8 cellular contexts compared by ENCODE assay signal in genomic region chr12:49828143-49829091, GRCh38. TPM values are rescaled to one million over a fixed set of nuclear protein-coding genes. Genes with fewer than 3 reads are reported as not detected.
A peak's percentile ranks its signal among the peaks of the same experiment; 100 is the strongest.
DNase-seq lines count a peak whose midpoint lies in the region; ATAC-seq and TF ChIP-seq lines count a peak whose summit lies in the region.

Gene NCKAP5L, minus strand, starts transcription at chr12:49828413. Its CDS starts 24,369 bp downstream, at chr12:49804044.

- H3K9me3 Mint-ChIP-seq in activated naive CD8-positive, alpha-beta T cell treated with anti-CD3 and anti-CD28 coated beads, Interleukin-2, amount 10 ng/mL, durations not matched to agents 7 days and 5 days, result no peaks in the 10 kb centered on the region
- peaks cover 12% of the 10 kb centered on the region for H3K9me3 Mint-ChIP-seq in glutamatergic neuron (ENCODE audit: unreplicated experiment)

- H3K27me3 Mint-ChIP-seq in activated naive CD8-positive, alpha-beta T cell treated with anti-CD3 and anti-CD28 coated beads, Interleukin-2, amount 10 ng/mL, durations not matched to agents 7 days and 5 days, result no peaks in the 10 kb centered on the region
- peaks cover 4% of the 10 kb centered on the region for H3K27me3 Mint-ChIP-seq in glutamatergic neuron (ENCODE audit: unreplicated experiment)

- peaks cover 23% of the 10 kb centered on the region for H3K4me1 Mint-ChIP-seq in activated naive CD8-positive, alpha-beta T cell treated with anti-CD3 and anti-CD28 coated beads, Interleukin-2, amount 10 ng/mL, durations not matched to agents 7 days and 5 days
- peaks cover 39% of the 10 kb centered on the region for H3K4me1 Mint-ChIP-seq in glutamatergic neuron (ENCODE audit: low read depth, unreplicated experiment)

- H3K4me3 ChIP-seq in GM08714 (ENCODE audit: low read length) (peak within 1 kb of the TSS; percentile 60), ovary (peak within 1 kb of the TSS; percentile 61), thymus (ENCODE audit: low read length) (peak within 1 kb of the TSS; percentile 92)

- ATAC-seq in HG02610 (IDR thresholded peaks at IDR 0.05; ENCODE audit: unreplicated experiment), result peak; percentile 93
- ATAC-seq in activated naive CD8-positive, alpha-beta T cell treated with anti-CD3 and anti-CD28 coated beads, Interleukin-2, amount 10 ng/mL, durations not matched to agents 7 days and 5 days (ENCODE audit: low read depth), result peak; percentile 92

- no peaks in the 10 kb centered on the region for H3K36me3 Mint-ChIP-seq in activated naive CD8-positive, alpha-beta T cell treated with anti-CD3 and anti-CD28 coated beads, Interleukin-2, amount 10 ng/mL, durations not matched to agents 7 days and 5 days
- no peaks in the 10 kb centered on the region for H3K36me3 Mint-ChIP-seq in glutamatergic neuron (ENCODE audit: unreplicated experiment)

- peak within 1 kb of the TSS; percentile 92 for H3K27ac Mint-ChIP-seq in activated naive CD8-positive, alpha-beta T cell treated with anti-CD3 and anti-CD28 coated beads, Interleukin-2, amount 10 ng/mL, durations not matched to agents 7 days and 5 days
- H3K27ac Mint-ChIP-seq in glutamatergic neuron (ENCODE audit: unreplicated experiment), result peak within 1 kb of the TSS; percentile 94

- H3K27ac ChIP-seq in ovary (peak within 1 kb of the TSS; percentile 71 to 88), thymus (ENCODE audit: low read depth) (peak within 1 kb of the TSS; percentile 91)

- 0% methylated on average over 43 to 60 of the region's 60 CpGs for WGBS in ovary, 3 donors
- under 1% methylated on average over 60 of the region's 60 CpGs for WGBS in thymus

- peak within 1 kb of the TSS; percentile 88 for H3K4me3 Mint-ChIP-seq in activated naive CD8-positive, alpha-beta T cell treated with anti-CD3 and anti-CD28 coated beads, Interleukin-2, amount 10 ng/mL, durations not matched to agents 7 days and 5 days
- H3K4me3 Mint-ChIP-seq in glutamatergic neuron (ENCODE audit: unreplicated experiment), result peak within 1 kb of the TSS; percentile 99

- intact Hi-C loops in ovary (cut with DNase I), result no loop called here

- peak; percentile 8 for TF ChIP-seq POLR2A in ovary (IDR thresholded peaks at IDR 0.05)

- POLR2A ChIA-PET in activated naive CD8-positive, alpha-beta T cell treated with anti-CD3 and anti-CD28 coated beads, Interleukin-2, amount 10 ng/mL, durations not matched to agents 7 days and 5 days (lab: Charles Lee), result interaction anchor here (0.6 to 2.6 kb wide), 10 partner anchors 10 to 718 kb away, joined by 3 to 17 read pairs (median 4); partner anchors contain the start of genes BCDIN3D and TMBIM6

- H3K4me1 ChIP-seq in ovary (ENCODE audit: insufficient read depth) (peaks cover 14% of the 10 kb centered on the region), thymus (ENCODE audit: control insufficient read depth, insufficient read depth, low read length) (peaks cover 12% of the 10 kb centered on the region)

- no peak for TF ChIP-seq EP300 in ovary (IDR thresholded peaks at IDR 0.05)

- DNase-seq in NCI-H1105 (lab: John Stamatoyannopoulos, UW), result peak; percentile 78
- peak; percentile 59 for DNase-seq in SKM-1 (lab: John Stamatoyannopoulos, UW; ENCODE audit: unreplicated experiment)
- peak; percentile 94 for DNase-seq in activated naive CD8-positive, alpha-beta T cell treated with anti-CD3 and anti-CD28 coated beads, Interleukin-2, amount 10 ng/mL, durations not matched to agents 7 days and 5 days
- peak; percentile 96 for DNase-seq in glutamatergic neuron
- peak; percentile 94 to 98 (median 97) for DNase-seq in ovary

- H3K36me3 ChIP-seq in ovary (no peaks in the 10 kb centered on the region), thymus (ENCODE audit: control insufficient read depth, insufficient read depth) (no peaks in the 10 kb centered on the region)

- H3K9me3 ChIP-seq in ovary (no peaks in the 10 kb centered on the region), thymus (ENCODE audit: control insufficient read depth) (no peaks in the 10 kb centered on the region)

- TF ChIP-seq CTCF in glutamatergic neuron (IDR thresholded peaks at IDR 0.05; ENCODE audit: partially characterized antibody, unreplicated experiment) (no peak), ovary (IDR thresholded peaks at IDR 0.05) (no peak)

- H3K27me3 ChIP-seq in ovary (no peaks in the 10 kb centered on the region), thymus (ENCODE audit: control insufficient read depth, insufficient read depth) (no peaks in the 10 kb centered on the region)

RNA-seq across cellular contexts. Expression of gene NCKAP5L, which starts in this region (rescaled TPM):
- 10 to 100 TPM; 10.3 to 11.0 TPM for total RNA-seq in activated naive CD8-positive, alpha-beta T cell treated with anti-CD3 and anti-CD28 coated beads, Interleukin-2, amount 10 ng/mL, durations not matched to agents 7 days and 5 days
- total RNA-seq in glutamatergic neuron (ENCODE audit: unreplicated experiment) (64.3 TPM), ovary (10 to 100 TPM; 12.0 to 27.3 (median 22.8) TPM)
- polyA plus RNA-seq in ovary (10 to 100 TPM in 1 of 2 donors, 1 to 10 TPM in 1; 2.5 to 13.8 TPM), thymus (17.5 TPM)

Comparison
In these comparisons a context has a peak if more than half of its experiments do, and no peak if none do; other contexts are left out.
1. Peak in every context shown above with its lines: DNase-seq, ATAC-seq, H3K4me3 ChIP-seq and H3K27ac ChIP-seq.